3 cellular contexts compared by ENCODE assay signal in the genomic region with DNA sequence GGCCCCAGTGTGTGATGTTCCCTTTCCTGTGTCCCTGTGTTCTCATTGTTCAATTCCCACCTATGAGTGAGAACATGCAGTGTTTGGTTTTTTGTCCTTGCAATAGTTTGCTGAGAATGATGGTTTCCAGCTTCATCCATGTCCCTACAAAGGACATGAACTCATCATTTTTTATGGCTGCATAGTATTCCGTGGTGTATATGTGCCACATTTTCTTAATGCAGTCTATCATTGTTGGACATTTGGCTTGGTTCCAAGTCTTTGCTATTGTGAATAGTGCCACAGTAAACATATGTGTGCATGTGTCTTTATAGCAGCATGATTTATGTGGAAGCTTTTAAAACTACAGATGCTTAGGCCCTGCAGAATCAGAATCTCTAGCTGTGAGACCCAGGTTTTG.
TF ChIP-seq lines count a peak whose summit lies in the region.

No MANE protein-coding gene starts in this region.

TF ChIP-seq in HEK293, 187 proteins besides CTCF, POLR2A, EP300 and RAD21:
- peak; percentile 98 for TF ChIP-seq ZNF146 (tag by site-specific recombination; IDR thresholded peaks at IDR 0.05)
- TF ChIP-seq, protein P1, sequence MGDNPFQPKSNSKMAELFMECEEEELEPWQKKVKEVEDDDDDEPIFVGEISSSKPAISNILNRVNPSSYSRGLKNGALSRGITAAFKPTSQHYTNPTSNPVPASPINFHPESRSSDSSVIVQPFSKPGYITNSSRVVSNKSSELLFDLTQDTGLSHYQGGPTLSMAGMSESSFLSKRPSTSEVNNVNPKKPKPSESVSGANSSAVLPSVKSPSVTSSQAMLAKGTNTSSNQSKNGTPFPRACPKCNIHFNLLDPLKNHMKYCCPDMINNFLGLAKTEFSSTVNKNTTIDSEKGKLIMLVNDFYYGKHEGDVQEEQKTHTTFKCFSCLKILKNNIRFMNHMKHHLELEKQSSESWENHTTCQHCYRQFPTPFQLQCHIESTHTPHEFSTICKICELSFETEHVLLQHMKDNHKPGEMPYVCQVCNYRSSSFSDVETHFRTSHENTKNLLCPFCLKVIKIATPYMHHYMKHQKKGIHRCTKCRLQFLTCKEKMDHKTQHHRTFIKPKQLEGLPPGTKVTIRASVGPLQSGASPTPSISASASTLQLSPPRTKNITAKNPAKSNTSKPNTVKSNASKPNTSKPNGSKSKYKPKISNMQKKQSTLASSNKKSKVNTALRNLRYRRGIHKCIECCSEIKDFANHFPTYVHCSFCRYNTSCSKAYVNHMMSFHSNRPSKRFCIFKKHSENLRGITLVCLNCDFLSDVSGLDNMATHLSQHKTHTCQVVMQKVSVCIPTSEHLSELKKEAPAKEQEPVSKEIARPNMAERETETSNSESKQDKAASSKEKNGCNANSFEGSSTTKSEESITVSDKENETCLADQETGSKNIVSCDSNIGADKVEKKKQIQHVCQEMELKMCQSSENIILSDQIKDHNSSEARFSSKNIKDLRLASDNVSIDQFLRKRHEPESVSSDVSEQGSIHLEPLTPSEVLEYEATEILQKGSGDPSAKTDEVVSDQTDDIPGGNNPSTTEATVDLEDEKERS (tag by site-specific recombination; IDR thresholded peaks at IDR 0.05), result peak; percentile 73; the same call in 1 of the 2 replicates

TF ChIP-seq in SK-N-SH treated with all-trans-retinoic acid at 6 μM for 48 hours, 23 proteins besides CTCF, POLR2A, EP300 and RAD21:
- peak; percentile 62 for TF ChIP-seq ZNF8 (CRISPR knock-in tag; IDR thresholded peaks at IDR 0.05)
TF ChIP-seq in SK-N-SH treated with all-trans-retinoic acid at 6 μM for 48 hours: peak in this region for 1; not testable (repeated sequence) for 22.

TF ChIP-seq in K562, 482 proteins besides CTCF, POLR2A, EP300 and RAD21:
- peak; percentile 87 for TF ChIP-seq NFIC (IDR thresholded peaks at IDR 0.05)
